8 cellular contexts compared by ENCODE assay signal in the genomic region with DNA sequence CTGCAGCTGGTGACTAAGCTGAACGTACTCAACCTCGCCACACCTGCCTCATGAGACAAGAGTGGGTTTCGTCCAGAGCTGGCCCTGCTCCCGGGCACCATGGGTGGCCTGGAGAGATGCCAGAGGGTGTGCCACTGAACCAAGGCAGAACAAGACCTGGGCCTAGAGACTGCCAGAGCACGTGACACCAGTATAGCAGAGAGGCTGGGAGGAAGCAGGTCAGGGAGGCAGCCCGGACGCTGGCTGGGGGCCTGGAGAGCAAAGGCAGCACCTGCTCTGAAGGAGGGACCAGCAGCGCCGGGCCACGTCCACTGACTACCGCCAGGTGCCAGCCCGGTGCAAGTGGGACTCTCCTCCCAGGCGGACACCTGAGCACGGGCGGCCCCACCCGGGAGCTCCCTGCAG. TPM values are rescaled to one million over a fixed set of nuclear protein-coding genes. Genes with fewer than 3 reads are reported as not detected.
DNase-seq lines count a peak whose midpoint lies in the region; ATAC-seq and TF ChIP-seq lines count a peak whose summit lies in the region.

No MANE protein-coding gene starts in this region.

- H3K4me3 Mint-ChIP-seq in T-cell: no peak overlapping the region

- peak overlapping the region in 1 of 2 donors; percentile 43 for H3K27ac Mint-ChIP-seq in T-cell

- ATAC-seq in GM19395 (IDR thresholded peaks at IDR 0.05; ENCODE audit: unreplicated experiment) (no peak), T-cell (replicated peaks in 1 of 4) (no peak)

- 44% methylated on average over 16 of the region's 16 CpGs for WGBS in prostate gland

- peaks cover 53% of the 10 kb centered on the region for H3K36me3 Mint-ChIP-seq in T-cell

- POLR2A ChIA-PET in HEK293T (lab: Yijun Ruan, JAX): no interaction called here
- POLR2A ChIA-PET in T-cell (lab: Charles Lee): no interaction called here

- peaks cover 0 to 5% (median 2%) of the 10 kb centered on the region in 3 donors for H3K4me1 Mint-ChIP-seq in T-cell

- H3K36me3 ChIP-seq in prostate gland: no peaks in the 10 kb centered on the region

- CTCF ChIA-PET in HEK293T (lab: Yijun Ruan, JAX): no interaction called here
- CTCF ChIA-PET in T-cell (lab: Charles Lee): no interaction called here

- H3K4me3 ChIP-seq in choroid plexus epithelial cell (ENCODE audit: low read depth, low read length) (no peak overlapping the region), prostate gland (no peak overlapping the region)

- no peaks in the 10 kb centered on the region for H3K4me1 ChIP-seq in prostate gland (replicated peaks)

- peak overlapping the region in 1 of 2 donors; percentile 33 for H3K27ac ChIP-seq in prostate gland

- peak; percentile 100 for DNase-seq in DMS79 treated with DMSO at 0.1 percent for 48 hours (lab: John Stamatoyannopoulos, UW)
- peak; percentile 96 for DNase-seq in NCI-H2107 treated with DMSO at 0.1 percent for 48 hours (lab: John Stamatoyannopoulos, UW; ENCODE audit: unreplicated experiment)
- peak; percentile 76 for DNase-seq in choroid plexus epithelial cell (ENCODE audit: low read depth)
- DNase-seq in prostate gland (ENCODE audit: low spot score): peak; percentile 88
- DNase-seq in HEK293T (ENCODE audit: extremely low spot score): no peak
- no peak for DNase-seq in T-cell
- DNase-seq in HuH-7 (ENCODE audit: low spot score): no peak

- intact Hi-C loops in prostate gland (cut with DNase I): no loop called here

- H3K9me3 ChIP-seq in prostate gland: no peaks in the 10 kb centered on the region

- TF ChIP-seq CTCF in choroid plexus epithelial cell (conservative IDR thresholded peaks at IDR 0.05; ENCODE audit: low read depth, low read length): no peak
- peak in 2 of 4 experiments; percentile 30 to 51 for TF ChIP-seq CTCF in prostate gland (IDR thresholded peaks at IDR 0.05)

- peak; percentile 29 for TF ChIP-seq POLR2A in prostate gland (IDR thresholded peaks at IDR 0.05)

- H3K9me3 Mint-ChIP-seq in T-cell: no peaks in the 10 kb centered on the region

- no peaks in the 10 kb centered on the region for H3K27me3 ChIP-seq in prostate gland (replicated peaks; ENCODE audit: insufficient read depth)

- H3K27me3 Mint-ChIP-seq in T-cell: no peaks in the 10 kb centered on the region

TF ChIP-seq in HEK293T, 16 proteins besides CTCF, POLR2A, EP300 and RAD21:
- TF ChIP-seq NFRKB (IDR thresholded peaks at IDR 0.05) (no peak), LEF1 (IDR thresholded peaks at IDR 0.05; ENCODE audit: borderline replicate concordance) (no peak), SUZ12 (IDR thresholded peaks at IDR 0.05) (no peak), HDGF (IDR thresholded peaks at IDR 0.05; ENCODE audit: borderline replicate concordance) (no peak), L3MBTL2 (conservative IDR thresholded peaks at IDR 0.05) (no peak), ZNF384 (IDR thresholded peaks at IDR 0.05) (no peak), BHLHE40 (IDR thresholded peaks at IDR 0.05; ENCODE audit: borderline replicate concordance) (no peak), CTBP1 (IDR thresholded peaks at IDR 0.05; ENCODE audit: borderline replicate concordance) (no peak), FOXK2 (IDR thresholded peaks at IDR 0.05) (no peak)

RNA-seq across cellular contexts. Expression of gene C13orf46, which starts 7.3 kb away (rescaled TPM):
- 1 to 10 TPM; 8.0 to 9.9 TPM for total RNA-seq in prostate gland
- total RNA-seq in T-cell: 10 to 100 TPM; 18.4 to 33.9 (median 25.3) TPM

Comparison
In these comparisons a context has a peak if more than half of its experiments do, and no peak if none do; other contexts are left out.
1. DNase-seq: peak in DMS79 treated with DMSO at 0.1 percent for 48 hours (single experiment), NCI-H2107 treated with DMSO at 0.1 percent for 48 hours (single experiment), choroid plexus epithelial cell (single experiment) and prostate gland (single experiment); none in HEK293T (single experiment), T-cell (0 of 34) and HuH-7 (single experiment).